ENCODE assay signal across 19 cellular contexts in genomic region chr7:26696161-26696560, GRCh38.
"Had no signal": no experiment of that assay in that cellular context is flagged by ENCODE, and none has a peak within 500 bp of the region (broad histone marks: within the 10 kb centered on the region; RNA-seq: fewer than 3 reads in every experiment).

No MANE protein-coding gene starts in this region.

- H3K4me2 ChIP-seq: PC-9 had no signal

- H3K4me1 ChIP-seq: Peyer's patch, SJCRH30 had no signal

- H3K27ac ChIP-seq: PC-9, Peyer's patch, SJCRH30 had no signal

- H3K9me3 ChIP-seq: Peyer's patch, SJCRH30 had no signal

- H2AFZ ChIP-seq: PC-9 had no signal

- H3K36me3 ChIP-seq: Peyer's patch, SJCRH30 had no signal

- ATAC-seq: Right ventricle myocardium inferior, SK-N-SH treated with all-trans-retinoic acid at 6 μM for 48 hours had no signal

- H3K27me3 ChIP-seq: Peyer's patch, SJCRH30 had no signal

- DNase-seq: KBM-7, MV-4-11, NCI-H1048, NCI-H1105, NCI-H1417, NCI-H1436 treated with DMSO at 0.1 percent for 48 hours, NCI-H1694, NCI-H187 treated with DMSO at 0.1 percent for 48 hours, NCI-H2029 treated with DMSO at 0.1 percent for 48 hours, NCI-H2171 treated with DMSO at 0.1 percent for 48 hours, NCI-H524 treated with DMSO at 0.1 percent for 48 hours, NCI-H774, PC-9, Peyer's patch, SHP77 treated with DMSO at 0.1 percent for 48 hours, SJCRH30, T-helper 1 cell had no signal

- H3K4me3 ChIP-seq: PC-9, Peyer's patch, SJCRH30 had no signal
